In genomic region chr6:35049885-35050284, GRCh38 we compare ENCODE assay signal across 1 cellular context.
TF ChIP-seq lines count a peak whose summit lies in the region.

No MANE protein-coding gene starts in this region.

TF ChIP-seq in SK-N-SH, 30 proteins besides CTCF, POLR2A, EP300 and RAD21 (continued from another document):
- no peak for TF ChIP-seq USF2 (IDR thresholded peaks at IDR 0.05; ENCODE audit: borderline replicate concordance, low read depth, low read length)
TF ChIP-seq in SK-N-SH: peak in this region for 0.
